In the genomic region with DNA sequence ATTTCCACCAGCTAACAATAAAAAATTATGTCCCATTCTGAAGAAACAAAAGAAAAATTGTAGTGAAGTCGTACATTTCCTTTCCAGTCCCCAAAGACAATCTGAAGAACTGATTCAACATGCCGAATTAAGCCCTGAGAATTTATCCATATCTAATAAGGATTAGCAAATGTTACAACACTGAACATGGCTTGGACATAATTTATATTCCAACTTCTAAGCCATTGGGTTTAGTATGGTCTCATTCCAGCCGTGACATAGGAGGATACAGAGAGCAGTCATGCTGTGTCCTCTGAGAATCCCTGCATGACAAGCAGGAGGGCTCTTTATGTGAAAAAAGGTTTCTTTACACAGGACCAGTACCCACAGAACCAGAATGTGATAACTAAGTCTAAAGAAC, we compare ENCODE assay signal across 28 cellular contexts.
"Had no signal": no experiment of that assay in that cellular context is flagged by ENCODE, and none has a peak within 500 bp of the region (broad histone marks: within the 10 kb centered on the region; RNA-seq: fewer than 3 reads in every experiment).

No MANE protein-coding gene starts in this region.

- H3K9me3 ChIP-seq: ascending aorta, colonic mucosa, ovary, psoas muscle, testis, vagina had no signal

- H3K27ac ChIP-seq: ascending aorta, colonic mucosa, dorsolateral prefrontal cortex, hepatocyte, psoas muscle, testis, vagina, WERI-Rb-1 had no signal

- ATAC-seq: activated CD8-positive, alpha-beta T cell treated with anti-CD3 and anti-CD28 coated beads, Interleukin-2, amount 10 ng/mL, durations not matched to agents 7 days and 5 days; activated naive CD4-positive, alpha-beta T cell treated with anti-CD3 and anti-CD28 coated beads, Interleukin-2, amount 50 U/mL, for 72 hours; effector memory CD8-positive, alpha-beta T cell; esophagus mucosa; left ventricle myocardium superior; naive thymus-derived CD8-positive, alpha-beta T cell; right cardiac atrium; stimulated activated naive B cell treated with anti-CD40 and anti-IgM and Interleukin-4, amounts not matched to agents 10 μg/mL and 1 μg/mL and 100 μg/mL, for 72 hours had no signal

- H3K9me3 Mint-ChIP-seq: activated naive CD4-positive, alpha-beta T cell treated with anti-CD3 and anti-CD28 coated beads, Interleukin-2, amount 50 U/mL, for 72 hours; activated T-helper 1 cell treated with anti-CD3 and anti-CD28 coated beads, Interleukin-12 subunit alpha, Interleukin-12 subunit beta, Interleukin-2, Interleukin-4 antibody, amounts not matched to agents 30 ng/mL and 10 ng/mL and 1 ng/mL, durations not matched to agents 14 hours and 24 hours and 36 hours; memory B cell; T-helper 2 cell treated with Interferon-gamma antibody and Interleukin-4, amounts not matched to agents 5 μg/mL and 100 μg/mL, for 36 hours; type B pancreatic cell had no signal

- H3K4me1 ChIP-seq: ascending aorta, colonic mucosa, psoas muscle, vagina had no signal

- H3K4me3 Mint-ChIP-seq: activated CD8-positive, alpha-beta T cell treated with anti-CD3 and anti-CD28 coated beads, Interleukin-2, amount 10 ng/mL, durations not matched to agents 7 days and 5 days; activated T-helper 1 cell treated with anti-CD3 and anti-CD28 coated beads, Interleukin-12 subunit alpha, Interleukin-12 subunit beta, Interleukin-2, Interleukin-4 antibody, amounts not matched to agents 30 ng/mL and 10 ng/mL and 1 ng/mL, durations not matched to agents 14 hours and 24 hours and 36 hours; central memory CD8-positive, alpha-beta T cell; effector memory CD8-positive, alpha-beta T cell; memory B cell; naive thymus-derived CD8-positive, alpha-beta T cell; stimulated activated naive B cell treated with anti-CD40 and anti-IgM and Interleukin-4, amounts not matched to agents 10 μg/mL and 1 μg/mL and 100 μg/mL, for 72 hours; T-helper 2 cell treated with Interferon-gamma antibody and Interleukin-4, amounts not matched to agents 5 μg/mL and 100 μg/mL, for 36 hours; type B pancreatic cell had no signal

- H3K27ac Mint-ChIP-seq: activated CD8-positive, alpha-beta T cell treated with anti-CD3 and anti-CD28 coated beads, Interleukin-2, amount 10 ng/mL, durations not matched to agents 7 days and 5 days; activated naive CD4-positive, alpha-beta T cell treated with anti-CD3 and anti-CD28 coated beads, Interleukin-2, amount 50 U/mL, for 72 hours; activated T-helper 1 cell treated with anti-CD3 and anti-CD28 coated beads, Interleukin-12 subunit alpha, Interleukin-12 subunit beta, Interleukin-2, Interleukin-4 antibody, amounts not matched to agents 30 ng/mL and 10 ng/mL and 1 ng/mL, durations not matched to agents 14 hours and 24 hours and 36 hours; effector memory CD8-positive, alpha-beta T cell; memory B cell; naive thymus-derived CD8-positive, alpha-beta T cell; stimulated activated naive B cell treated with anti-CD40 and anti-IgM and Interleukin-4, amounts not matched to agents 10 μg/mL and 1 μg/mL and 100 μg/mL, for 72 hours; T-helper 2 cell treated with Interferon-gamma antibody and Interleukin-4, amounts not matched to agents 5 μg/mL and 100 μg/mL, for 36 hours; type B pancreatic cell had no signal

- H2AFZ ChIP-seq: hepatocyte had no signal

- H3K79me2 ChIP-seq: hepatocyte had no signal

- H3K4me3 ChIP-seq: ascending aorta, colonic mucosa, dorsolateral prefrontal cortex, hepatocyte, ovary, psoas muscle, testis, vagina had no signal

- DNase-seq: activated CD4-positive, alpha-beta T cell treated with anti-CD3 and anti-CD28 coated beads, Interleukin-2, amount 50 U/mL, for 1 hour; activated CD4-positive, CD25-positive, alpha-beta regulatory T cell treated with anti-CD3 and anti-CD28 coated beads, Interleukin-2, amount 50 U/mL, for 72 hours; activated CD8-positive, alpha-beta T cell treated with anti-CD3 and anti-CD28 coated beads, Interleukin-2, amount 10 ng/mL, durations not matched to agents 7 days and 5 days; colonic mucosa; dorsolateral prefrontal cortex; effector memory CD8-positive, alpha-beta T cell; foreskin melanocyte; glutamatergic neuron; left ventricle myocardium superior; naive thymus-derived CD8-positive, alpha-beta T cell; right cardiac atrium; stimulated activated CD4-positive, alpha-beta T cell treated with anti-CD3 and anti-CD28 coated beads, Interleukin-2, amount 100 ng/mL, for 48 hours; stimulated activated CD8-positive, alpha-beta memory T cell treated with anti-CD3 and anti-CD28 coated beads, Interleukin-4, amount 100 ng/mL, for 48 hours; stimulated activated naive B cell treated with anti-CD40 and anti-IgM and Interleukin-4, amounts not matched to agents 10 μg/mL and 1 μg/mL and 100 μg/mL, for 72 hours; WERI-Rb-1 had no signal

- H3K27me3 ChIP-seq: ascending aorta, colonic mucosa, ovary, testis, vagina had no signal

- H3K4me2 ChIP-seq: hepatocyte had no signal

- H3K36me3 ChIP-seq: ascending aorta, colonic mucosa, ovary, vagina, WERI-Rb-1 had no signal

- H3K36me3 Mint-ChIP-seq: activated naive CD4-positive, alpha-beta T cell treated with anti-CD3 and anti-CD28 coated beads, Interleukin-2, amount 50 U/mL, for 72 hours; memory B cell; naive thymus-derived CD8-positive, alpha-beta T cell; stimulated activated naive B cell treated with anti-CD40 and anti-IgM and Interleukin-4, amounts not matched to agents 10 μg/mL and 1 μg/mL and 100 μg/mL, for 72 hours; type B pancreatic cell had no signal

- H3K4me1 Mint-ChIP-seq: central memory CD8-positive, alpha-beta T cell; memory B cell; naive thymus-derived CD8-positive, alpha-beta T cell; stimulated activated naive B cell treated with anti-CD40 and anti-IgM and Interleukin-4, amounts not matched to agents 10 μg/mL and 1 μg/mL and 100 μg/mL, for 72 hours had no signal

- H3K27me3 Mint-ChIP-seq: central memory CD8-positive, alpha-beta T cell; effector memory CD8-positive, alpha-beta T cell; memory B cell had no signal
